In the genomic region with DNA sequence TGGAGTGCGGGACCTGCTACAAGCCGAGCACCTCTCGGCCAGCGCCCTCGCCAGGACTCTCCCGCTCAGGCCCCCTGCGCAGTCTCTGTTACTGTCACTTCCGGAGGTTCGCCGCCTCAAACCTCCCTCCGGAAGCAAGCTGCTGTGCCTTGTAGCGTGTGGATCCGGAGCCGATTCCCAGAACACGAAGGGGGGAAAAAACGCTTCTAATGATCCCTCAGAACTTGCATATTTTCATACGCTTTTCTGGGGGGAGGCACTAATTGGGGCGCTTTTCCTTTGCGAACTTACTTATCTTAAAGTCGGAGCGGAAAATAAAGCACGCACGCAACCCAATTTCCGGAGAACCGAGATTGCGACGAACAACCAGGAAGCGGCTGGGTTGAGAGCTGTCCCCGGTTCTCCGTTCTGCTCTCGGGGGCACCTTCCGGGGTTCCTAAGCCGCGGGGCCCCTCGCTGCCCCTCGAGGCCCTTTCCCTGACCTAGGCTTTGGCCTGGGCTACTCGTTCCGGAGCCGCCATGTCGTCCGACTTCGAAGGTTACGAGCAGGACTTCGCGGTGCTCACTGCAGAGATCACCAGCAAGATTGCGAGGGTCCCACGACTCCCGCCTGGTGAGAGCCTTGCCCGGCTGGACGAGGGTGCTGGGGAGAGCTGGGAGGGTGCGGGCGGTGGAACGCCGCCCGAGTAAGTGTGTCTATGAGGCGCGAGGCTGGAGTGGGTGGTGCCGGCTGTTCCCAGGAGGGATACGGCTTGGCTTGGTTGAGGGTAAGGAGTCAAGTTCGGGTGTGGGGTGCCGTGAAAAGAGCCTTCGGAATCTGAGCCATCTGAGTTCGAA, we compare ENCODE assay signal across 8 cellular contexts. TPM values are rescaled to one million over a fixed set of nuclear protein-coding genes. Genes with fewer than 3 reads are reported as not detected.
DNase-seq lines count a peak whose midpoint lies in the region; FAIRE-seq and TF ChIP-seq lines count a peak whose summit lies in the region.

A gene (plus strand): TSS at position 361 of the 837 bp plus-strand sequence. CDS start 159 bp downstream, at position 520.
A gene with protein sequence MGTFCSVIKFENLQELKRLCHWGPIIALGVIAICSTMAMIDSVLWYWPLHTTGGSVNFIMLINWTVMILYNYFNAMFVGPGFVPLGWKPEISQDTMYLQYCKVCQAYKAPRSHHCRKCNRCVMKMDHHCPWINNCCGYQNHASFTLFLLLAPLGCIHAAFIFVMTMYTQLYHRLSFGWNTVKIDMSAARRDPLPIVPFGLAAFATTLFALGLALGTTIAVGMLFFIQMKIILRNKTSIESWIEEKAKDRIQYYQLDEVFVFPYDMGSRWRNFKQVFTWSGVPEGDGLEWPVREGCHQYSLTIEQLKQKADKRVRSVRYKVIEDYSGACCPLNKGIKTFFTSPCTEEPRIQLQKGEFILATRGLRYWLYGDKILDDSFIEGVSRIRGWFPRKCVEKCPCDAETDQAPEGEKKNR (minus strand): TSS at position 60 of the 837 bp plus-strand sequence. CDS start 1,478 bp downstream, outside the sequence.

- H3K27me3 ChIP-seq in SJCRH30 (no peaks in the 10 kb centered on the region), neutrophil (no peaks in the 10 kb centered on the region)

- DNase-seq in G401 (ENCODE audit: low spot score) (peak; percentile 84), GOT3 (lab: John Stamatoyannopoulos, UW) (peak; percentile 60), SJCRH30 (peak; percentile 85 to 90), frontal cortex (ENCODE audit: low spot score in 2 of 2) (peak; percentile 64 to 73), superior temporal gyrus (ENCODE audit: extremely low spot score) (peak; percentile 92)
- DNase-seq in activated naive CD4-positive, alpha-beta T cell (lab: John Stamatoyannopoulos, UW), result peak; percentile 58 to 76 (median 70)

- in situ Hi-C loops in G401 (cut with HindIII; ENCODE audit: low sequenced_read_pairs), result no loop called here

- no peak for FAIRE-seq in frontal cortex (lab: Jason Lieb, UNC)

- H3K4me3 ChIP-seq in SJCRH30 (peak within 1 kb of the TSS; percentile 91), neutrophil (ENCODE audit: low read depth in 1 of 2, low read length in 1 of 2) (peak within 1 kb of the TSS; percentile 90 to 95)

- H3K9me3 ChIP-seq in SJCRH30 (replicated peaks) (no peaks in the 10 kb centered on the region), neutrophil (no peaks in the 10 kb centered on the region)

- H3K27ac ChIP-seq in SJCRH30, result peak within 1 kb of the TSS; percentile 93
- peak within 1 kb of the TSS; percentile 81 for H3K27ac ChIP-seq in neutrophil

- peaks cover 21% of the 10 kb centered on the region for H3K36me3 ChIP-seq in SJCRH30
- peaks cover 31% of the 10 kb centered on the region for H3K36me3 ChIP-seq in neutrophil

- peak; percentile 24; the same call in 1 of the 2 replicates for TF ChIP-seq CTCF in LNCAP (IDR thresholded peaks at IDR 0.05)
- no peak for TF ChIP-seq CTCF in neutrophil (IDR thresholded peaks at IDR 0.05)

- H3K4me1 ChIP-seq in SJCRH30 (no peaks in the 10 kb centered on the region), neutrophil (ENCODE audit: control insufficient read depth in 1 of 2, insufficient read depth in 1 of 2, low read depth in 1 of 2, low read length in 1 of 2) (peaks cover 25 to 27% of the 10 kb centered on the region in 2 experiments)

RNA-seq across cellular contexts. Expression of the first gene that starts in this region (rescaled TPM):
- total RNA-seq in G401 (2014; rRNA removed; shearing (Covaris generic)), result 22.7 and 30.5 TPM in 2 replicates
- 24.5 and 29.0 TPM in 2 replicates for total RNA-seq in SJCRH30 (2014; rRNA removed; shearing (Covaris generic))
- 48.1 TPM for total RNA-seq in frontal cortex

RNA-seq across cellular contexts. Expression of the second gene that starts in this region (rescaled TPM):
- total RNA-seq in G401 (2014; rRNA removed; shearing (Covaris generic)), result 18.3 and 23.3 TPM in 2 replicates
- total RNA-seq in SJCRH30 (2014; rRNA removed; shearing (Covaris generic)), result 42.8 and 43.5 TPM in 2 replicates
- total RNA-seq in frontal cortex, result 31.0 TPM

Comparison
In these comparisons a context has a peak if more than half of its experiments do, and no peak if none do; other contexts are left out.
1. Peak in every context shown above with its lines: DNase-seq, H3K4me3 ChIP-seq and H3K27ac ChIP-seq.